Comparison of ENCODE assay signal across 17 cellular contexts in genomic region chr2:233243348-233243747, GRCh38. TPM values are rescaled to one million over a fixed set of nuclear protein-coding genes. Genes with fewer than 3 reads are reported as not detected.
DNase-seq lines count a peak whose midpoint lies in the region; ATAC-seq and TF ChIP-seq lines count a peak whose summit lies in the region.
"Had no signal": no experiment of that assay in that cellular context is flagged by ENCODE, and none has a peak within 500 bp of the region (broad histone marks: within the 10 kb centered on the region; RNA-seq: fewer than 3 reads in every experiment).

No MANE protein-coding gene starts in this region.

- POLR2A ChIA-PET in activated CD4-positive, alpha-beta T cell treated with anti-CD3 and anti-CD28 coated beads for 36 hours (lab: Charles Lee) = no interaction called here
- POLR2A ChIA-PET in activated CD4-positive, alpha-beta T cell treated with anti-CD3 and anti-CD28 coated beads, Interleukin-2, amount 10 ng/mL, durations not matched to agents 7 days and 5 days (lab: Charles Lee) = no interaction called here
- POLR2A ChIA-PET in activated CD8-positive, alpha-beta T cell treated with anti-CD3 and anti-CD28 coated beads for 36 hours (lab: Charles Lee) = interaction anchor here (0.7 to 1.2 kb wide), 2 partner anchors 9 to 16 kb away, joined by 3 to 4 read pairs; partner anchors contain the start of gene ATG16L1

- H3K27me3 Mint-ChIP-seq in activated CD4-positive, alpha-beta T cell treated with anti-CD3 and anti-CD28 coated beads for 36 hours = no peaks in the 10 kb centered on the region
- H3K27me3 Mint-ChIP-seq in activated CD4-positive, alpha-beta T cell treated with anti-CD3 and anti-CD28 coated beads, Interleukin-2, amount 10 ng/mL, durations not matched to agents 7 days and 5 days = no peaks in the 10 kb centered on the region
- peaks cover 0 to 2% (median 0%) of the 10 kb centered on the region in 3 donors for H3K27me3 Mint-ChIP-seq in CD14-positive monocyte (ENCODE audit: low read depth in 3 of 3)
- no peaks in the 10 kb centered on the region for H3K27me3 Mint-ChIP-seq in activated CD8-positive, alpha-beta T cell treated with anti-CD3 and anti-CD28 coated beads for 36 hours
- H3K27me3 Mint-ChIP-seq in nephron progenitor cell (ENCODE audit: low read depth, poor library complexity) = peaks cover 27% of the 10 kb centered on the region
- H3K27me3 Mint-ChIP-seq: B cell had no signal

- no peak for ATAC-seq in activated CD4-positive, alpha-beta T cell treated with anti-CD3 and anti-CD28 coated beads for 36 hours
- ATAC-seq in activated CD8-positive, alpha-beta T cell treated with anti-CD3 and anti-CD28 coated beads for 36 hours = no peak
- ATAC-seq: GM23338 had no signal

- H3K4me1 Mint-ChIP-seq in activated CD4-positive, alpha-beta T cell treated with anti-CD3 and anti-CD28 coated beads for 36 hours = peaks cover 60% of the 10 kb centered on the region
- H3K4me1 Mint-ChIP-seq in activated CD4-positive, alpha-beta T cell treated with anti-CD3 and anti-CD28 coated beads, Interleukin-2, amount 10 ng/mL, durations not matched to agents 7 days and 5 days = peaks cover 67% of the 10 kb centered on the region
- H3K4me1 Mint-ChIP-seq in CD14-positive monocyte = peaks cover 56% of the 10 kb centered on the region
- H3K4me1 Mint-ChIP-seq in activated CD8-positive, alpha-beta T cell treated with anti-CD3 and anti-CD28 coated beads for 36 hours (ENCODE audit: low read depth) = peaks cover 57% of the 10 kb centered on the region
- no peaks in the 10 kb centered on the region for H3K4me1 Mint-ChIP-seq in nephron progenitor cell
- H3K4me1 Mint-ChIP-seq: GM23338 had no signal

- TF ChIP-seq CTCF in CD14-positive monocyte (IDR thresholded peaks at IDR 0.05) (no peak), nephron progenitor cell (IDR thresholded peaks at IDR 0.05) (no peak)
- TF ChIP-seq CTCF in activated CD8-positive, alpha-beta T cell treated with anti-CD3 and anti-CD28 coated beads for 36 hours (IDR thresholded peaks at IDR 0.05) = no peak

- H3K9me3 Mint-ChIP-seq in activated CD4-positive, alpha-beta T cell treated with anti-CD3 and anti-CD28 coated beads for 36 hours (ENCODE audit: low read depth) = no peaks in the 10 kb centered on the region
- H3K9me3 Mint-ChIP-seq in activated CD4-positive, alpha-beta T cell treated with anti-CD3 and anti-CD28 coated beads, Interleukin-2, amount 10 ng/mL, durations not matched to agents 7 days and 5 days = peaks cover 2% of the 10 kb centered on the region
- H3K9me3 Mint-ChIP-seq in CD14-positive monocyte = peaks cover 0 to 11% (median 2%) of the 10 kb centered on the region in 7 donors
- H3K9me3 Mint-ChIP-seq in activated CD8-positive, alpha-beta T cell treated with anti-CD3 and anti-CD28 coated beads for 36 hours = no peaks in the 10 kb centered on the region
- H3K9me3 Mint-ChIP-seq in nephron progenitor cell = peaks cover 3% of the 10 kb centered on the region
- H3K9me3 Mint-ChIP-seq: GM23338 had no signal

- no peak for DNase-seq in activated CD4-positive, alpha-beta T cell treated with anti-CD3 and anti-CD28 coated beads for 36 hours
- DNase-seq in activated CD4-positive, alpha-beta T cell treated with anti-CD3 and anti-CD28 coated beads, Interleukin-2, amount 10 ng/mL, durations not matched to agents 7 days and 5 days = no peak
- DNase-seq in CD14-positive monocyte (ENCODE audit: low spot score) = no peak
- no peak for DNase-seq in activated CD8-positive, alpha-beta T cell treated with anti-CD3 and anti-CD28 coated beads for 36 hours
- no peak for DNase-seq in nephron progenitor cell
- DNase-seq in effector CD8-positive, alpha-beta T cell (lab: John Stamatoyannopoulos, UW) = no peak
- DNase-seq in DMS153 treated with DMSO at 0.1 percent for 48 hours (lab: John Stamatoyannopoulos, UW; ENCODE audit: unreplicated experiment) = no peak
- DNase-seq in NCI-H2107 (lab: John Stamatoyannopoulos, UW) = no peak
- DNase-seq: DMS 273 treated with DMSO at 0.1 percent for 48 hours, GF-D8, NCI-H1092, NCI-H146, NCI-H2081 treated with DMSO at 0.1 percent for 48 hours, NCI-H524, Peyer's patch had no signal

- H3K4me3 Mint-ChIP-seq in activated CD4-positive, alpha-beta T cell treated with anti-CD3 and anti-CD28 coated beads for 36 hours = no peak overlapping the region
- no peak overlapping the region for H3K4me3 Mint-ChIP-seq in activated CD4-positive, alpha-beta T cell treated with anti-CD3 and anti-CD28 coated beads, Interleukin-2, amount 10 ng/mL, durations not matched to agents 7 days and 5 days
- H3K4me3 Mint-ChIP-seq in CD14-positive monocyte = no peak overlapping the region
- no peak overlapping the region for H3K4me3 Mint-ChIP-seq in activated CD8-positive, alpha-beta T cell treated with anti-CD3 and anti-CD28 coated beads for 36 hours
- no peak overlapping the region for H3K4me3 Mint-ChIP-seq in nephron progenitor cell
- H3K4me3 Mint-ChIP-seq: B cell, GM23338 had no signal

- CTCF ChIA-PET in activated CD4-positive, alpha-beta T cell treated with anti-CD3 and anti-CD28 coated beads for 36 hours (lab: Charles Lee) = interaction anchor here (1.2 to 2.1 kb wide), 2 partner anchors 9 to 189 kb away, joined by 7 read pairs; no protein-coding TSS in a partner anchor
- CTCF ChIA-PET in activated CD4-positive, alpha-beta T cell treated with anti-CD3 and anti-CD28 coated beads, Interleukin-2, amount 10 ng/mL, durations not matched to agents 7 days and 5 days (lab: Charles Lee) = interaction anchor here (0.7 to 4.6 kb wide), 4 partner anchors 8 to 146 kb away, joined by 3 to 35 read pairs (median 3); partner anchors contain the start of gene ATG16L1
- CTCF ChIA-PET in activated CD8-positive, alpha-beta T cell treated with anti-CD3 and anti-CD28 coated beads for 36 hours (lab: Charles Lee) = no interaction called here

- intact Hi-C loops in activated CD4-positive, alpha-beta T cell treated with anti-CD3 and anti-CD28 coated beads for 36 hours (cut with DNase I, micrococcal nuclease) = no loop called here
- intact Hi-C loops in CD14-positive monocyte (cut with micrococcal nuclease) = loop anchor here (5.0 to 10.0 kb wide), 3 partner anchors 149 to 181 kb away; partner anchors contain the start of gene INPP5D (in 1 of the 2)
- intact Hi-C loops in activated CD8-positive, alpha-beta T cell treated with anti-CD3 and anti-CD28 coated beads for 36 hours (cut with micrococcal nuclease) = loop anchor here (5.0 kb wide), 1 partner anchor 161 kb away; no protein-coding TSS in a partner anchor

- H3K27ac Mint-ChIP-seq in activated CD4-positive, alpha-beta T cell treated with anti-CD3 and anti-CD28 coated beads for 36 hours = peak overlapping the region; percentile 26
- H3K27ac Mint-ChIP-seq in activated CD4-positive, alpha-beta T cell treated with anti-CD3 and anti-CD28 coated beads, Interleukin-2, amount 10 ng/mL, durations not matched to agents 7 days and 5 days = no peak overlapping the region
- H3K27ac Mint-ChIP-seq in CD14-positive monocyte (peak overlapping the region; percentile 86 to 93 (median 89)), nephron progenitor cell (peak overlapping the region; percentile 54)
- peak overlapping the region; percentile 32 for H3K27ac Mint-ChIP-seq in activated CD8-positive, alpha-beta T cell treated with anti-CD3 and anti-CD28 coated beads for 36 hours
- H3K27ac Mint-ChIP-seq: B cell, GM23338 had no signal

- no peaks in the 10 kb centered on the region for H3K36me3 Mint-ChIP-seq in activated CD4-positive, alpha-beta T cell treated with anti-CD3 and anti-CD28 coated beads for 36 hours (ENCODE audit: low read depth)
- H3K36me3 Mint-ChIP-seq in activated CD4-positive, alpha-beta T cell treated with anti-CD3 and anti-CD28 coated beads, Interleukin-2, amount 10 ng/mL, durations not matched to agents 7 days and 5 days (ENCODE audit: low read depth) = peaks cover 8% of the 10 kb centered on the region
- H3K36me3 Mint-ChIP-seq in CD14-positive monocyte (no peaks in the 10 kb centered on the region), nephron progenitor cell (ENCODE audit: low read depth) (no peaks in the 10 kb centered on the region)
- no peaks in the 10 kb centered on the region for H3K36me3 Mint-ChIP-seq in activated CD8-positive, alpha-beta T cell treated with anti-CD3 and anti-CD28 coated beads for 36 hours (ENCODE audit: low read depth)

RNA-seq across cellular contexts. Expression of gene ATG16L1, which starts 8.1 kb away (rescaled TPM):
- total RNA-seq in activated CD4-positive, alpha-beta T cell treated with anti-CD3 and anti-CD28 coated beads for 36 hours = 10 to 100 TPM; 23.0 to 24.6 TPM
- total RNA-seq in activated CD4-positive, alpha-beta T cell treated with anti-CD3 and anti-CD28 coated beads, Interleukin-2, amount 10 ng/mL, durations not matched to agents 7 days and 5 days = 10 to 100 TPM; 52.6 to 55.4 TPM
- 1 to 10 TPM; 3.3 to 4.3 TPM for polyA plus RNA-seq in CD14-positive monocyte
- 10 to 100 TPM; 22.1 to 24.4 TPM for total RNA-seq in activated CD8-positive, alpha-beta T cell treated with anti-CD3 and anti-CD28 coated beads for 36 hours

Comparison
In these comparisons a context has a peak if more than half of its experiments do, and no peak if none do; other contexts are left out.
1. intact Hi-C loops: an anchor here in CD14-positive monocyte (5.0 to 10.0 kb wide) and activated CD8-positive, alpha-beta T cell treated with anti-CD3 and anti-CD28 coated beads for 36 hours (5.0 kb wide); none called in activated CD4-positive, alpha-beta T cell treated with anti-CD3 and anti-CD28 coated beads for 36 hours.